In the genomic region with DNA sequence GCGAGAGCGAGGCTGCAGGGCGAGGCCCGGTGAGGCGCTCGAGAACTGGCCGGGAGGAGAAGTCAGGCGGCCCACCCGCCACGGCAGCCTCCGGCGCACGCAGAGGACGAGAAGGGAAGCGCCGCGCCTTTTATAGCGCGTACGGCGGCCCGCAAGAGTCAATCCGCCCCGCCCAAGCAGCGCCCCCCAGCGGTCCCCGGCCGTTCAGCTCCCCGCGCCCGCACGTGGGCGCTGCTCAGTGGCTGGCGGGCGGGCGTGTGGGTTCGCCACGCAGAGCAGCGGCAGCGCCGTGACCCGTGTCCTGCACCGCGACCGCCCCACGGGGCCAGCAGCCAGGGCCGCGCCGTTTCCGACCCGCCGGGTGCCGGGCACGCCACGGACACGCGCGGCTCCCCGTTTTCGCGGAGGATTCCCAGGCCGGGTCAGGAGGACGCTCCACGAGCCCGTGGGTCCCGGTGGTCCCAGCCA, we compare ENCODE assay signal across 1 cellular context.
A peak's percentile ranks its signal among the peaks of the same experiment; 100 is the strongest.
TF ChIP-seq lines count a peak whose summit lies in the region.

No MANE protein-coding gene starts in this region.

TF ChIP-seq in HepG2, 621 proteins besides CTCF, POLR2A, EP300 and RAD21 (continued from another document and continues in another):
- TF ChIP-seq, protein P1, sequence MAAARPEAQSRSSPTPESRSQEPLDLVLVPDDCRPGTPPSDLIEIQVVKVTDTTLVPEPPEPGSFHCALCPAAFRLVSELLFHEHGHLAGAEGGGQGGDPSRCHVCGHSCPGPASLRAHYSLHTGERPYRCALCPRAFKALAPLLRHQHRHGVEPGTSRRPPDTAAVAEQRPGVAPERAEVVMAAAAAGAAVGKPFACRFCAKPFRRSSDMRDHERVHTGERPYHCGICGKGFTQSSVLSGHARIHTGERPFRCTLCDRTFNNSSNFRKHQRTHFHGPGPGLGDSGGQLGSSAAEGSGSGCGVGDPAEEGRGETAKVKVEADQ (CRISPR knock-in tag; IDR thresholded peaks at IDR 0.05; ENCODE audit: borderline replicate concordance), result peak; percentile 98
- no peak for TF ChIP-seq HNRNPH1 (optimal IDR thresholded peaks at IDR 0.05; ENCODE audit: low read depth, low read length)
- TF ChIP-seq DNMT3B (CRISPR knock-in tag; conservative IDR thresholded peaks at IDR 0.05), result peak; percentile 48; the same call in 1 of the 2 replicates
- no peak for TF ChIP-seq ZNF260 (CRISPR knock-in tag; IDR thresholded peaks at IDR 0.05; ENCODE audit: borderline replicate concordance, low read depth)
- peak; percentile 86; the same call in 1 of the 2 replicates for TF ChIP-seq ZNF703 (CRISPR knock-in tag; IDR thresholded peaks at IDR 0.05; ENCODE audit: borderline replicate concordance)
- no peak for TF ChIP-seq ZNF251 (CRISPR knock-in tag; IDR thresholded peaks at IDR 0.05)
- peak; percentile 93 for TF ChIP-seq ZNF329 (CRISPR knock-in tag; IDR thresholded peaks at IDR 0.05; ENCODE audit: low read depth)
- TF ChIP-seq, protein P2, sequence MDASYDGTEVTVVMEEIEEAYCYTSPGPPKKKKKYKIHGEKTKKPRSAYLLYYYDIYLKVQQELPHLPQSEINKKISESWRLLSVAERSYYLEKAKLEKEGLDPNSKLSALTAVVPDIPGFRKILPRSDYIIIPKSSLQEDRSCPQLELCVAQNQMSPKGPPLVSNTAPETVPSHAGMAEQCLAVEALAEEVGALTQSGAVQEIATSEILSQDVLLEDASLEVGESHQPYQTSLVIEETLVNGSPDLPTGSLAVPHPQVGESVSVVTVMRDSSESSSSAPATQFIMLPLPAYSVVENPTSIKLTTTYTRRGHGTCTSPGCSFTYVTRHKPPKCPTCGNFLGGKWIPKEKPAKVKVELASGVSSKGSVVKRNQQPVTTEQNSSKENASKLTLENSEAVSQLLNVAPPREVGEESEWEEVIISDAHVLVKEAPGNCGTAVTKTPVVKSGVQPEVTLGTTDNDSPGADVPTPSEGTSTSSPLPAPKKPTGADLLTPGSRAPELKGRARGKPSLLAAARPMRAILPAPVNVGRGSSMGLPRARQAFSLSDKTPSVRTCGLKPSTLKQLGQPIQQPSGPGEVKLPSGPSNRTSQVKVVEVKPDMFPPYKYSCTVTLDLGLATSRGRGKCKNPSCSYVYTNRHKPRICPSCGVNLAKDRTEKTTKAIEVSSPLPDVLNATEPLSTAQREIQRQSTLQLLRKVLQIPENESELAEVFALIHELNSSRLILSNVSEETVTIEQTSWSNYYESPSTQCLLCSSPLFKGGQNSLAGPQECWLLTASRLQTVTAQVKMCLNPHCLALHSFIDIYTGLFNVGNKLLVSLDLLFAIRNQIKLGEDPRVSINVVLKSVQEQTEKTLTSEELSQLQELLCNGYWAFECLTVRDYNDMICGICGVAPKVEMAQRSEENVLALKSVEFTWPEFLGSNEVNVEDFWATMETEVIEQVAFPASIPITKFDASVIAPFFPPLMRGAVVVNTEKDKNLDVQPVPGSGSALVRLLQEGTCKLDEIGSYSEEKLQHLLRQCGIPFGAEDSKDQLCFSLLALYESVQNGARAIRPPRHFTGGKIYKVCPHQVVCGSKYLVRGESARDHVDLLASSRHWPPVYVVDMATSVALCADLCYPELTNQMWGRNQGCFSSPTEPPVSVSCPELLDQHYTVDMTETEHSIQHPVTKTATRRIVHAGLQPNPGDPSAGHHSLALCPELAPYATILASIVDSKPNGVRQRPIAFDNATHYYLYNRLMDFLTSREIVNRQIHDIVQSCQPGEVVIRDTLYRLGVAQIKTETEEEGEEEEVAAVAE (CRISPR knock-in tag; IDR thresholded peaks at IDR 0.05; ENCODE audit: borderline replicate concordance), result peak; percentile 71; the same call in 1 of the 2 replicates
- no peak for TF ChIP-seq FOXK2 (IDR thresholded peaks at IDR 0.05)
- TF ChIP-seq HIVEP1 (CRISPR knock-in tag; IDR thresholded peaks at IDR 0.05), result no peak
- no peak for TF ChIP-seq ZNF550 (CRISPR knock-in tag; IDR thresholded peaks at IDR 0.05; ENCODE audit: borderline replicate concordance)
- TF ChIP-seq, protein P3, sequence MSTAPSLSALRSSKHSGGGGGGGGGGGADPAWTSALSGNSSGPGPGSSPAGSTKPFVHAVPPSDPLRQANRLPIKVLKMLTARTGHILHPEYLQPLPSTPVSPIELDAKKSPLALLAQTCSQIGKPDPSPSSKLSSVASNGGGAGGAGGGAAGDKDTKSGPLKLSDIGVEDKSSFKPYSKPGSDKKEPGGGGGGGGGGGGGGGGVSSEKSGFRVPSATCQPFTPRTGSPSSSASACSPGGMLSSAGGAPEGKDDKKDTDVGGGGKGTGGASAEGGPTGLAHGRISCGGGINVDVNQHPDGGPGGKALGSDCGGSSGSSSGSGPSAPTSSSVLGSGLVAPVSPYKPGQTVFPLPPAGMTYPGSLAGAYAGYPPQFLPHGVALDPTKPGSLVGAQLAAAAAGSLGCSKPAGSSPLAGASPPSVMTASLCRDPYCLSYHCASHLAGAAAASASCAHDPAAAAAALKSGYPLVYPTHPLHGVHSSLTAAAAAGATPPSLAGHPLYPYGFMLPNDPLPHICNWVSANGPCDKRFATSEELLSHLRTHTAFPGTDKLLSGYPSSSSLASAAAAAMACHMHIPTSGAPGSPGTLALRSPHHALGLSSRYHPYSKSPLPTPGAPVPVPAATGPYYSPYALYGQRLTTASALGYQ (CRISPR knock-in tag; IDR thresholded peaks at IDR 0.05), result peak; percentile 82
- TF ChIP-seq, protein P4, sequence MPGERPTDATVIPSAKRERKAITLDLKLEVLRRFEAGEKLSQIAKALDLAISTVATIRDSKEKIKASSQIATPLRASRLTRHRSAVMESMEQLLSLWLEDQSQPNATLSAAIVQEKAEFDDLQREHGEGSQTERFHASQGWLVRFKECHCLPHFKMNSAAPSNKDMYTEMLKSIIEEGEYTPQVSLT (CRISPR knock-in tag; IDR thresholded peaks at IDR 0.05; ENCODE audit: borderline replicate concordance, low read depth), result no peak; the same call in 1 of the 2 replicates
- 0 out of 2 replicates have a peak, but pooled peaks have one; percentile 87 for TF ChIP-seq ZNF557 (CRISPR knock-in tag; IDR thresholded peaks at IDR 0.05)
- TF ChIP-seq HNF4G (IDR thresholded peaks at IDR 0.05; ENCODE audit: borderline replicate concordance, low read depth, low read length), result peak; percentile 45; the same call in 1 of the 2 replicates
- no peak for TF ChIP-seq HNF4G (CRISPR knock-in tag; IDR thresholded peaks at IDR 0.05; ENCODE audit: borderline replicate concordance, low read depth)
- TF ChIP-seq, protein P5, sequence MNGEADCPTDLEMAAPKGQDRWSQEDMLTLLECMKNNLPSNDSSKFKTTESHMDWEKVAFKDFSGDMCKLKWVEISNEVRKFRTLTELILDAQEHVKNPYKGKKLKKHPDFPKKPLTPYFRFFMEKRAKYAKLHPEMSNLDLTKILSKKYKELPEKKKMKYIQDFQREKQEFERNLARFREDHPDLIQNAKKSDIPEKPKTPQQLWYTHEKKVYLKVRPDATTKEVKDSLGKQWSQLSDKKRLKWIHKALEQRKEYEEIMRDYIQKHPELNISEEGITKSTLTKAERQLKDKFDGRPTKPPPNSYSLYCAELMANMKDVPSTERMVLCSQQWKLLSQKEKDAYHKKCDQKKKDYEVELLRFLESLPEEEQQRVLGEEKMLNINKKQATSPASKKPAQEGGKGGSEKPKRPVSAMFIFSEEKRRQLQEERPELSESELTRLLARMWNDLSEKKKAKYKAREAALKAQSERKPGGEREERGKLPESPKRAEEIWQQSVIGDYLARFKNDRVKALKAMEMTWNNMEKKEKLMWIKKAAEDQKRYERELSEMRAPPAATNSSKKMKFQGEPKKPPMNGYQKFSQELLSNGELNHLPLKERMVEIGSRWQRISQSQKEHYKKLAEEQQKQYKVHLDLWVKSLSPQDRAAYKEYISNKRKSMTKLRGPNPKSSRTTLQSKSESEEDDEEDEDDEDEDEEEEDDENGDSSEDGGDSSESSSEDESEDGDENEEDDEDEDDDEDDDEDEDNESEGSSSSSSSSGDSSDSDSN (CRISPR knock-in tag; IDR thresholded peaks at IDR 0.05), result no peak; the same call in 1 of the 2 replicates
- no peak for TF ChIP-seq TOE1 (CRISPR knock-in tag; IDR thresholded peaks at IDR 0.05)
- no peak for TF ChIP-seq ZNF354B (CRISPR knock-in tag; IDR thresholded peaks at IDR 0.05)
- TF ChIP-seq ZNF124 (CRISPR knock-in tag; IDR thresholded peaks at IDR 0.05), result no peak; the same call in 1 of the 2 replicates
- no peak for TF ChIP-seq SMAD9 (CRISPR knock-in tag; IDR thresholded peaks at IDR 0.05)
- TF ChIP-seq PRMT3 (CRISPR knock-in tag; IDR thresholded peaks at IDR 0.05; ENCODE audit: borderline replicate concordance, low read depth), result peak; percentile 89; the same call in 1 of the 2 replicates
- peak; percentile 91 for TF ChIP-seq GATAD1 (CRISPR knock-in tag; IDR thresholded peaks at IDR 0.05)
- TF ChIP-seq ZSCAN9 (CRISPR knock-in tag; IDR thresholded peaks at IDR 0.05; ENCODE audit: borderline replicate concordance), result peak; percentile 79; the same call in 1 of the 2 replicates
- TF ChIP-seq POGZ (CRISPR knock-in tag; IDR thresholded peaks at IDR 0.05), result peak; percentile 82
- 0 out of 2 replicates have a peak, but pooled peaks have one; percentile 45 for TF ChIP-seq ZNF530 (CRISPR knock-in tag; IDR thresholded peaks at IDR 0.05; ENCODE audit: low read depth)
- no peak for TF ChIP-seq MBD4 (IDR thresholded peaks at IDR 0.05; ENCODE audit: borderline replicate concordance, low read length)
- no peak for TF ChIP-seq SNRNP70 (IDR thresholded peaks at IDR 0.05; ENCODE audit: low read depth, low read length)
- TF ChIP-seq ARNTL (CRISPR knock-in tag; IDR thresholded peaks at IDR 0.05), result peak; percentile 75; the same call in 1 of the 2 replicates
- no peak for TF ChIP-seq SMAD1 (CRISPR knock-in tag; IDR thresholded peaks at IDR 0.05; ENCODE audit: borderline replicate concordance, low read depth)
- TF ChIP-seq TCF12 (IDR thresholded peaks at IDR 0.05), result no peak
- TF ChIP-seq TCF12 (CRISPR knock-in tag; IDR thresholded peaks at IDR 0.05), result peak; percentile 73; the same call in 1 of the 2 replicates
- TF ChIP-seq, protein P6, sequence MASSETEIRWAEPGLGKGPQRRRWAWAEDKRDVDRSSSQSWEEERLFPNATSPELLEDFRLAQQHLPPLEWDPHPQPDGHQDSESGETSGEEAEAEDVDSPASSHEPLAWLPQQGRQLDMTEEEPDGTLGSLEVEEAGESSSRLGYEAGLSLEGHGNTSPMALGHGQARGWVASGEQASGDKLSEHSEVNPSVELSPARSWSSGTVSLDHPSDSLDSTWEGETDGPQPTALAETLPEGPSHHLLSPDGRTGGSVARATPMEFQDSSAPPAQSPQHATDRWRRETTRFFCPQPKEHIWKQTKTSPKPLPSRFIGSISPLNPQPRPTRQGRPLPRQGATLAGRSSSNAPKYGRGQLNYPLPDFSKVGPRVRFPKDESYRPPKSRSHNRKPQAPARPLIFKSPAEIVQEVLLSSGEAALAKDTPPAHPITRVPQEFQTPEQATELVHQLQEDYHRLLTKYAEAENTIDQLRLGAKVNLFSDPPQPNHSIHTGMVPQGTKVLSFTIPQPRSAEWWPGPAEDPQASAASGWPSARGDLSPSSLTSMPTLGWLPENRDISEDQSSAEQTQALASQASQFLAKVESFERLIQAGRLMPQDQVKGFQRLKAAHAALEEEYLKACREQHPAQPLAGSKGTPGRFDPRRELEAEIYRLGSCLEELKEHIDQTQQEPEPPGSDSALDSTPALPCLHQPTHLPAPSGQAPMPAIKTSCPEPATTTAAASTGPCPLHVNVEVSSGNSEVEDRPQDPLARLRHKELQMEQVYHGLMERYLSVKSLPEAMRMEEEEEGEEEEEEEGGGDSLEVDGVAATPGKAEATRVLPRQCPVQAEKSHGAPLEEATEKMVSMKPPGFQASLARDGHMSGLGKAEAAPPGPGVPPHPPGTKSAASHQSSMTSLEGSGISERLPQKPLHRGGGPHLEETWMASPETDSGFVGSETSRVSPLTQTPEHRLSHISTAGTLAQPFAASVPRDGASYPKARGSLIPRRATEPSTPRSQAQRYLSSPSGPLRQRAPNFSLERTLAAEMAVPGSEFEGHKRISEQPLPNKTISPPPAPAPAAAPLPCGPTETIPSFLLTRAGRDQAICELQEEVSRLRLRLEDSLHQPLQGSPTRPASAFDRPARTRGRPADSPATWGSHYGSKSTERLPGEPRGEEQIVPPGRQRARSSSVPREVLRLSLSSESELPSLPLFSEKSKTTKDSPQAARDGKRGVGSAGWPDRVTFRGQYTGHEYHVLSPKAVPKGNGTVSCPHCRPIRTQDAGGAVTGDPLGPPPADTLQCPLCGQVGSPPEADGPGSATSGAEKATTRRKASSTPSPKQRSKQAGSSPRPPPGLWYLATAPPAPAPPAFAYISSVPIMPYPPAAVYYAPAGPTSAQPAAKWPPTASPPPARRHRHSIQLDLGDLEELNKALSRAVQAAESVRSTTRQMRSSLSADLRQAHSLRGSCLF (CRISPR knock-in tag; IDR thresholded peaks at IDR 0.05; ENCODE audit: borderline replicate concordance), result no peak
- TF ChIP-seq DPF2 (CRISPR knock-in tag; IDR thresholded peaks at IDR 0.05; ENCODE audit: borderline replicate concordance, low read depth), result no peak
- peak; percentile 55; the same call in 1 of the 2 replicates for TF ChIP-seq GATAD2A (CRISPR knock-in tag; IDR thresholded peaks at IDR 0.05)
- TF ChIP-seq TEAD2 (CRISPR knock-in tag; IDR thresholded peaks at IDR 0.05), result peak; percentile 53; the same call in 1 of the 2 replicates
- peak; percentile 84; the same call in 1 of the 2 replicates for TF ChIP-seq ZNF672 (CRISPR knock-in tag; IDR thresholded peaks at IDR 0.05)
- TF ChIP-seq ZNF484 (CRISPR knock-in tag; IDR thresholded peaks at IDR 0.05; ENCODE audit: borderline replicate concordance, low read depth), result no peak
- no peak for TF ChIP-seq ZNF205 (CRISPR knock-in tag; IDR thresholded peaks at IDR 0.05)
- no peak; the same call in 1 of the 2 replicates for TF ChIP-seq ZNF460 (CRISPR knock-in tag; IDR thresholded peaks at IDR 0.05; ENCODE audit: borderline replicate concordance)
- TF ChIP-seq KAT8 (CRISPR knock-in tag; IDR thresholded peaks at IDR 0.05), result peak; percentile 91
- TF ChIP-seq, protein P7, sequence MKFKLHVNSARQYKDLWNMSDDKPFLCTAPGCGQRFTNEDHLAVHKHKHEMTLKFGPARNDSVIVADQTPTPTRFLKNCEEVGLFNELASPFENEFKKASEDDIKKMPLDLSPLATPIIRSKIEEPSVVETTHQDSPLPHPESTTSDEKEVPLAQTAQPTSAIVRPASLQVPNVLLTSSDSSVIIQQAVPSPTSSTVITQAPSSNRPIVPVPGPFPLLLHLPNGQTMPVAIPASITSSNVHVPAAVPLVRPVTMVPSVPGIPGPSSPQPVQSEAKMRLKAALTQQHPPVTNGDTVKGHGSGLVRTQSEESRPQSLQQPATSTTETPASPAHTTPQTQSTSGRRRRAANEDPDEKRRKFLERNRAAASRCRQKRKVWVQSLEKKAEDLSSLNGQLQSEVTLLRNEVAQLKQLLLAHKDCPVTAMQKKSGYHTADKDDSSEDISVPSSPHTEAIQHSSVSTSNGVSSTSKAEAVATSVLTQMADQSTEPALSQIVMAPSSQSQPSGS (CRISPR knock-in tag; IDR thresholded peaks at IDR 0.05), result peak; percentile 71; the same call in 1 of the 2 replicates
- peak; percentile 89 for TF ChIP-seq ZNF343 (CRISPR knock-in tag; IDR thresholded peaks at IDR 0.05)
- 0 out of 2 replicates have a peak, but pooled peaks have one; percentile 12 for TF ChIP-seq HMG20B (CRISPR knock-in tag; conservative IDR thresholded peaks at IDR 0.05)
- TF ChIP-seq MED13 (CRISPR knock-in tag; IDR thresholded peaks at IDR 0.05), result peak; percentile 71; the same call in 1 of the 2 replicates
- no peak for TF ChIP-seq ZNF850 (CRISPR knock-in tag; conservative IDR thresholded peaks at IDR 0.05)
